18 cellular contexts compared by ENCODE assay signal in the genomic region with DNA sequence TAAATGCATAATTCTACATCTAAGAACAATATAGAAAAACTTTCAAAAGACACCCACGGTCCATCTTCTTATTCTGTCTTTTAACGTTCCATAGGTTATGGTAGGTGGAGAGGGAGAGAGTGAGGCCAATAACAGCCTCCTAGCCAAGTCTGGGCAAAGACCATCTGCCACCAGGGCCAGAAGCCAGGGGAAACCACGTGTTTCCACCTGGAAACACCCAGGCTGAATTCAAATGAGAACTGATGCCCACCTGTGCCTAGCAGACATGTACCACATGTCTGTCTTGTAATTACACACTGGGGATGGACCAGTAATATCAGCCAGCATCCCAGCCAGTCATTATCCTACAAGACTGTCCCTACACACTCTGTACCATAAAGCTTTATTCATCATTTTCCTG.
A peak's percentile ranks its signal among the peaks of the same experiment; 100 is the strongest.
DNase-seq lines count a peak whose midpoint lies in the region; FAIRE-seq lines count a peak whose summit lies in the region.
"Had no signal": no experiment of that assay in that cellular context is flagged by ENCODE, and none has a peak within 500 bp of the region (broad histone marks: within the 10 kb centered on the region; RNA-seq: fewer than 3 reads in every experiment).

No MANE protein-coding gene starts in this region.

- FAIRE-seq in GM19239 (lab: Jason Lieb, UNC) = no peak
- FAIRE-seq: GM12891, GM18507, H1 had no signal

- DNase-seq in DMS 273 (lab: John Stamatoyannopoulos, UW; ENCODE audit: unreplicated experiment) (peak; percentile 62), DMS 273 treated with DMSO at 0.1 percent for 48 hours (lab: John Stamatoyannopoulos, UW) (peak; percentile 34), NCI-H2171 treated with DMSO at 0.1 percent for 48 hours (lab: John Stamatoyannopoulos, UW) (peak; percentile 88), cerebellum (ENCODE audit: low spot score) (peak; percentile 76), GM19239 (ENCODE audit: insufficient read length, low spot score) (no peak), NCI-H748 (lab: John Stamatoyannopoulos, UW; ENCODE audit: unreplicated experiment) (no peak)
- DNase-seq: Calu3; CD4-positive, alpha-beta memory T cell; COR-L47; DMS79; EL; GF-D8; GM23248; H7; HCEC 1CT had no signal

Comparison
In these comparisons a context has a peak if more than half of its experiments do, and no peak if none do; other contexts are left out.
1. DNase-seq: peak in DMS 273 (single experiment), DMS 273 treated with DMSO at 0.1 percent for 48 hours (single experiment), NCI-H2171 treated with DMSO at 0.1 percent for 48 hours (single experiment) and cerebellum (single experiment); none in GM19239 (single experiment) and NCI-H748 (single experiment).